ENCODE assay signal across 20 cellular contexts in the genomic region with DNA sequence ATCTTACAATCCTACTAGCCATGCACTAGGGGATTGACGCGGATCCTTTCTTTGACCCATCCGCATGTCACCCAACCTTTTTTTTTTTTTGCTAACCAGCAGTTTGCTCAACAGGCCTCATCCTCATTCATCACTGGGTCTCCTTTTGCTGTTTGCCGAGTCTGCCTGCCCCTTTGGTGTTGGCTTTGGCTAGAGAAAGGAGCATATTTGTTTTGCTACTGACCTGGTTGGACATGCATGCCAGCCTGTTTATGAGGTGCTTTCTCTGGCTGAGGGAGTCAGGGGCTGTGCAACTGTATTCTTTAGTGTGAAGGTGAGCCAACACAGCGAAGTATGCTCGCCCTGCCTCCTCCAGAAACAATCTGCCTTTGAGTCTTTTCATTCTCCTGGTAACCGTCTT.
"Had no signal": no experiment of that assay in that cellular context is flagged by ENCODE, and none has a peak within 500 bp of the region (broad histone marks: within the 10 kb centered on the region; RNA-seq: fewer than 3 reads in every experiment).

No MANE protein-coding gene starts in this region.

- H3K9me3 ChIP-seq: esophagus squamous epithelium, lower lobe of right lung, stomach, testis had no signal

- ATAC-seq: lower lobe of right lung had no signal

- H3K9me3 Mint-ChIP-seq: central memory CD8-positive, alpha-beta T cell; neural crest cell had no signal

- H3K27me3 ChIP-seq: brain microvascular endothelial cell, esophagus squamous epithelium, stomach, testis had no signal

- H3K4me3 Mint-ChIP-seq: activated B cell treated with CpG ODN at 0.5 μM for 24 hours; activated naive CD8-positive, alpha-beta T cell; central memory CD8-positive, alpha-beta T cell; neural crest cell had no signal

- H3K27ac Mint-ChIP-seq: activated B cell treated with CpG ODN at 0.5 μM for 24 hours; activated naive CD8-positive, alpha-beta T cell had no signal

- H3K27ac ChIP-seq: brain microvascular endothelial cell, coronary artery, esophagus squamous epithelium, lower lobe of right lung, stomach, testis had no signal

- H3K4me3 ChIP-seq: coronary artery, esophagus squamous epithelium, lower lobe of right lung, stomach, testis had no signal

- H3K4me1 ChIP-seq: lower lobe of right lung, testis had no signal

- H3K27me3 Mint-ChIP-seq: activated B cell treated with CpG ODN at 0.5 μM for 24 hours; activated naive CD8-positive, alpha-beta T cell; central memory CD8-positive, alpha-beta T cell had no signal

- H3K36me3 ChIP-seq: esophagus squamous epithelium, lower lobe of right lung had no signal

- DNase-seq: activated B cell treated with CpG ODN at 0.5 μM for 24 hours; activated CD4-positive, alpha-beta T cell treated with anti-CD3 and anti-CD28 coated beads, Interleukin-2, amount 50 U/mL, for 1 hour; activated CD8-positive, alpha-beta memory T cell treated with anti-CD3 and anti-CD28 coated beads for 24 hours; activated gamma-delta T cell treated with Interleukin-2 at 50 U/mL for 16 hours; amniotic stem cell; brain microvascular endothelial cell; effector CD4-positive, alpha-beta T cell; esophagus squamous epithelium; hippocampal formation; kidney; lower lobe of right lung; stimulated activated CD4-positive, alpha-beta T cell treated with anti-CD3 and anti-CD28 coated beads, Interleukin-12 subunit alpha, Interleukin-12 subunit beta, amount 100 ng/mL, for 4 hours; stimulated activated CD4-positive, alpha-beta T cell treated with anti-CD3 and anti-CD28 coated beads, Interleukin-2, amount 100 ng/mL, for 24 hours; stomach; T-helper 2 cell; testis had no signal
